Comparison of ENCODE assay signal across 1 cellular context in the genomic region with DNA sequence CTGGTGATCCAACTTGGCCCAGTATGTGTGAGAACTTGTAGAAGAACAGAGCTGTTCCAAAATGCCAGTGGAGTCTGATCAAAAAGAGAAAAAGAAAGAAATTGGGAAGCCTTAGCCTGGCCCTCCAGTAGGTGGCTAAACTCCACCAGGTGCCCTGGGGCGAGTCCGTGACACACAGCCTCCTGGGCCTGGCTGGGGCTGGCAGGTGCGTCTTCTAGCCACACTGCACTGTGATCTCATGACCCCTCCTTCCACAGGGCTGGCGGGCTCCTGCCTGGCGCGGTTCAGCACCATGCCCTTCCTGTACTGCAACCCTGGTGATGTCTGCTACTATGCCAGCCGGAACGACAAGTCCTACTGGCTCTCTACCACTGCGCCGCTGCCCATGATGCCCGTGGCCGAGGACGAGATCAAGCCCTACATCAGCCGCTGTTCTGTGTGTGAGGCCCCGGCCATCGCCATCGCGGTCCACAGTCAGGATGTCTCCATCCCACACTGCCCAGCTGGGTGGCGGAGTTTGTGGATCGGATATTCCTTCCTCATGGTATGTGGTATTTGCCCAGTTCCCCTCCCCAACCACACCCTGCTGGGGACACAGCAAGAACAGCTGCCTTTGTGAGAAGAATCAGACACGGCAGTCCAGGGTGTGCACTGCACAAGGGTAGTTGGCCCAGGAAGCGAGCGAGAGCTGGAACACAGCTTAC.
TF ChIP-seq lines count a peak whose summit lies in the region.

No MANE protein-coding gene starts in this region.

TF ChIP-seq in WTC11, 78 proteins besides CTCF, POLR2A, EP300 and RAD21 (continued from another document):
- no peak for TF ChIP-seq IRF1 (CRISPR knock-in tag; IDR thresholded peaks at IDR 0.05)
- TF ChIP-seq ZNF219 (CRISPR knock-in tag; IDR thresholded peaks at IDR 0.05; ENCODE audit: borderline replicate concordance), result no peak
- no peak for TF ChIP-seq PRRX2 (CRISPR knock-in tag; IDR thresholded peaks at IDR 0.05)
- no peak for TF ChIP-seq NR2C2 (CRISPR knock-in tag; IDR thresholded peaks at IDR 0.05)
- TF ChIP-seq SMAD3 (CRISPR knock-in tag; IDR thresholded peaks at IDR 0.05; ENCODE audit: borderline replicate concordance), result no peak
- TF ChIP-seq, protein P1, sequence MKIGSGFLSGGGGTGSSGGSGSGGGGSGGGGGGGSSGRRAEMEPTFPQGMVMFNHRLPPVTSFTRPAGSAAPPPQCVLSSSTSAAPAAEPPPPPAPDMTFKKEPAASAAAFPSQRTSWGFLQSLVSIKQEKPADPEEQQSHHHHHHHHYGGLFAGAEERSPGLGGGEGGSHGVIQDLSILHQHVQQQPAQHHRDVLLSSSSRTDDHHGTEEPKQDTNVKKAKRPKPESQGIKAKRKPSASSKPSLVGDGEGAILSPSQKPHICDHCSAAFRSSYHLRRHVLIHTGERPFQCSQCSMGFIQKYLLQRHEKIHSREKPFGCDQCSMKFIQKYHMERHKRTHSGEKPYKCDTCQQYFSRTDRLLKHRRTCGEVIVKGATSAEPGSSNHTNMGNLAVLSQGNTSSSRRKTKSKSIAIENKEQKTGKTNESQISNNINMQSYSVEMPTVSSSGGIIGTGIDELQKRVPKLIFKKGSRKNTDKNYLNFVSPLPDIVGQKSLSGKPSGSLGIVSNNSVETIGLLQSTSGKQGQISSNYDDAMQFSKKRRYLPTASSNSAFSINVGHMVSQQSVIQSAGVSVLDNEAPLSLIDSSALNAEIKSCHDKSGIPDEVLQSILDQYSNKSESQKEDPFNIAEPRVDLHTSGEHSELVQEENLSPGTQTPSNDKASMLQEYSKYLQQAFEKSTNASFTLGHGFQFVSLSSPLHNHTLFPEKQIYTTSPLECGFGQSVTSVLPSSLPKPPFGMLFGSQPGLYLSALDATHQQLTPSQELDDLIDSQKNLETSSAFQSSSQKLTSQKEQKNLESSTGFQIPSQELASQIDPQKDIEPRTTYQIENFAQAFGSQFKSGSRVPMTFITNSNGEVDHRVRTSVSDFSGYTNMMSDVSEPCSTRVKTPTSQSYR (CRISPR knock-in tag; IDR thresholded peaks at IDR 0.05), result no peak
- TF ChIP-seq STAT6 (CRISPR knock-in tag; conservative IDR thresholded peaks at IDR 0.05; ENCODE audit: low read depth), result no peak
- TF ChIP-seq EMX1 (CRISPR knock-in tag; IDR thresholded peaks at IDR 0.05), result no peak
- no peak for TF ChIP-seq PREB (CRISPR knock-in tag; IDR thresholded peaks at IDR 0.05; ENCODE audit: borderline replicate concordance)
- no peak for TF ChIP-seq RORB (CRISPR knock-in tag; IDR thresholded peaks at IDR 0.05)
- TF ChIP-seq ZNF317 (CRISPR knock-in tag; IDR thresholded peaks at IDR 0.05; ENCODE audit: borderline replicate concordance, low read depth), result no peak
